Comparison of ENCODE assay signal across 15 cellular contexts in genomic region chr10:1526427-1527055, GRCh38.
DNase-seq lines count a peak whose midpoint lies in the region; ATAC-seq and TF ChIP-seq lines count a peak whose summit lies in the region.
"Had no signal": no experiment of that assay in that cellular context is flagged by ENCODE, and none has a peak within 500 bp of the region (broad histone marks: within the 10 kb centered on the region; RNA-seq: fewer than 3 reads in every experiment).

No MANE protein-coding gene starts in this region.

- WGBS in esophagus muscularis mucosa: 34% methylated on average over 18 of the region's 18 CpGs

- H3K4me1 ChIP-seq in A673 (ENCODE audit: insufficient read depth, low read length, poor library complexity, severe bottlenecking) (no peaks in the 10 kb centered on the region), esophagus muscularis mucosa (peaks cover 0 to 5% (median 0%) of the 10 kb centered on the region in 4 donors)
- H3K4me1 ChIP-seq: prostate gland had no signal

- in situ Hi-C loops in ACHN (cut with HindIII; ENCODE audit: low pct_ligation_motif_present, low pct_unique_long_range_greater_than_20kb, low sequenced_read_pairs): no loop called here

- H3K27me3 ChIP-seq in A673 (replicated peaks; ENCODE audit: insufficient read depth, low read depth, low read length, poor library complexity): peaks cover 59% of the 10 kb centered on the region
- peaks cover 0 to 52% (median 0%) of the 10 kb centered on the region in 4 donors for H3K27me3 ChIP-seq in esophagus muscularis mucosa

- intact Hi-C loops in A673 (cut with micrococcal nuclease; ENCODE audit: unreplicated experiment) (no loop called here), esophagus muscularis mucosa (cut with DNase I) (no loop called here)

- TF ChIP-seq CTCF in A673 (conservative IDR thresholded peaks at IDR 0.05; ENCODE audit: low read depth, low read length): no peak
- no peak for TF ChIP-seq CTCF in NB4 (IDR thresholded peaks at IDR 0.05; ENCODE audit: low read depth, low read length)
- TF ChIP-seq CTCF in esophagus muscularis mucosa (IDR thresholded peaks at IDR 0.05): no peak

- H3K9me3 ChIP-seq in A673 (ENCODE audit: low read depth, low read length, poor library complexity, severe bottlenecking) (no peaks in the 10 kb centered on the region), esophagus muscularis mucosa (no peaks in the 10 kb centered on the region)
- H3K9me3 ChIP-seq: prostate gland had no signal

- ATAC-seq in GM19452 (IDR thresholded peaks at IDR 0.05; ENCODE audit: unreplicated experiment): peak; percentile 61
- no peak for ATAC-seq in esophagus mucosa
- ATAC-seq: activated naive CD8-positive, alpha-beta T cell treated with anti-CD3 and anti-CD28 coated beads, Interleukin-2, amount 50 U/mL, for 24 hours; activated T-cell treated with anti-CD3 and anti-CD28 coated beads, Interleukin-2, amount 50 U/mL, for 4 hours had no signal

- POLR2A ChIA-PET in A673 (lab: Charles Lee; ENCODE audit: low non-redundant PET): no interaction called here

- H3K27ac ChIP-seq in A673 (ENCODE audit: low read depth, low read length, poor library complexity, severe bottlenecking): no peak overlapping the region
- H3K27ac ChIP-seq in esophagus muscularis mucosa (replicated peaks in 1 of 4): no peak overlapping the region
- H3K27ac ChIP-seq: GM23248, prostate gland had no signal

- CTCF ChIA-PET in A673 (lab: Charles Lee): no interaction called here

- H3K36me3 ChIP-seq in A673 (ENCODE audit: insufficient read depth, low read length, poor library complexity, severe bottlenecking) (no peaks in the 10 kb centered on the region), esophagus muscularis mucosa (no peaks in the 10 kb centered on the region)
- H3K36me3 ChIP-seq: prostate gland had no signal

- TF ChIP-seq POLR2A in NB4 (IDR thresholded peaks at IDR 0.05; ENCODE audit: extremely low read depth, insufficient read length): no peak
- no peak for TF ChIP-seq POLR2A in esophagus muscularis mucosa (IDR thresholded peaks at IDR 0.05; ENCODE audit: low read depth)

- no TSS peak for BruUV-seq in A673 (replicated peaks; lab: Mats Ljungman, UMichigan)

- no peak for TF ChIP-seq EP300 in esophagus muscularis mucosa (IDR thresholded peaks at IDR 0.05)

- peak; percentile 4 for DNase-seq in A673 (ENCODE audit: low spot score)
- DNase-seq in NB4 (ENCODE audit: low read depth): peak; percentile 3
- no peak for DNase-seq in esophagus muscularis mucosa (ENCODE audit: extremely low spot score)
- DNase-seq in D341Med (ENCODE audit: low spot score): no peak
- DNase-seq in NCI-H69 (lab: John Stamatoyannopoulos, UW): no peak
- no peak for DNase-seq in ACHN
- DNase-seq: activated naive CD8-positive, alpha-beta T cell treated with anti-CD3 and anti-CD28 coated beads, Interleukin-2, amount 50 U/mL, for 24 hours; activated T-cell treated with anti-CD3 and anti-CD28 coated beads, Interleukin-2, amount 50 U/mL, for 4 hours; DMS 273 treated with DMSO at 0.1 percent for 48 hours; GM23248; islet precursor cell; NCI-H1105 had no signal

- no peak overlapping the region for H3K4me3 ChIP-seq in A673 (ENCODE audit: low read depth, low read length, poor library complexity, severe bottlenecking)
- H3K4me3 ChIP-seq in NB4 (ENCODE audit: low read depth, low read length): no peak overlapping the region
- peak overlapping the region; percentile 17 to 45 (median 20) for H3K4me3 ChIP-seq in esophagus muscularis mucosa
- H3K4me3 ChIP-seq: GM23248, prostate gland had no signal

Comparison
In these comparisons a context has a peak if more than half of its experiments do, and no peak if none do; other contexts are left out.
1. DNase-seq: peak in A673 (single experiment) and NB4 (single experiment); none in esophagus muscularis mucosa (single experiment), D341Med (single experiment), NCI-H69 (single experiment) and ACHN (single experiment).
2. H3K4me3 ChIP-seq: peak in esophagus muscularis mucosa (4 of 4); none in A673 (single experiment) and NB4 (single experiment).